1 cellular context compared by ENCODE assay signal in genomic region chr19:41863209-41863931, GRCh38.
TF ChIP-seq lines count a peak whose summit lies in the region.

No MANE protein-coding gene starts in this region.

TF ChIP-seq in IMR-90, 13 proteins besides CTCF, POLR2A, EP300 and RAD21 (continued from another document):
- TF ChIP-seq SMC3 (IDR thresholded peaks at IDR 0.05; ENCODE audit: low read depth, low read length), result no peak
- TF ChIP-seq BHLHE40 (IDR thresholded peaks at IDR 0.05; ENCODE audit: low read depth, low read length), result no peak
- no peak for TF ChIP-seq ELK1 (IDR thresholded peaks at IDR 0.05; ENCODE audit: borderline replicate concordance, low read depth, low read length)
- TF ChIP-seq MAFK (IDR thresholded peaks at IDR 0.05; ENCODE audit: low read depth, low read length), result no peak
- TF ChIP-seq MXI1 (IDR thresholded peaks at IDR 0.05; ENCODE audit: borderline replicate concordance, low read depth, low read length), result no peak
- no peak for TF ChIP-seq CHD1 (IDR thresholded peaks at IDR 0.05; ENCODE audit: low read depth, low read length)
- TF ChIP-seq RCOR1 (IDR thresholded peaks at IDR 0.05; ENCODE audit: insufficient replicate concordance, low read length), result no peak
- TF ChIP-seq FOS (IDR thresholded peaks at IDR 0.05; ENCODE audit: low read depth, low read length), result no peak
- TF ChIP-seq RFX5 (IDR thresholded peaks at IDR 0.05; ENCODE audit: low read depth, low read length), result no peak
- no peak for TF ChIP-seq NFE2L2 (IDR thresholded peaks at IDR 0.05; ENCODE audit: low read depth, low read length)
